8 cellular contexts compared by ENCODE assay signal in genomic region chr17:78759203-78759968, GRCh38. TPM values are rescaled to one million over a fixed set of nuclear protein-coding genes. Genes with fewer than 3 reads are reported as not detected.
DNase-seq lines count a peak whose midpoint lies in the region; ATAC-seq lines count a peak whose summit lies in the region.

No MANE protein-coding gene starts in this region.

- intact Hi-C loops in activated T-helper 1 cell treated with anti-CD3 and anti-CD28 coated beads, Interleukin-12 subunit alpha, Interleukin-12 subunit beta, Interleukin-2, Interleukin-4 antibody, amounts not matched to agents 30 ng/mL and 10 ng/mL and 1 ng/mL, durations not matched to agents 14 hours and 24 hours and 36 hours (cut with micrococcal nuclease): loop anchor here (1.0 kb wide), 2 partner anchors 11 to 12 kb away; no protein-coding TSS in a partner anchor
- intact Hi-C loops in left ventricle myocardium superior (cut with micrococcal nuclease): no loop called here

- peak; percentile 18 for DNase-seq in DMS79 (lab: John Stamatoyannopoulos, UW)
- peak; percentile 69 for DNase-seq in NCI-H774 (lab: John Stamatoyannopoulos, UW)
- peak; percentile 61 for DNase-seq in activated T-helper 1 cell treated with anti-CD3 and anti-CD28 coated beads, Interleukin-12 subunit alpha, Interleukin-12 subunit beta, Interleukin-2, Interleukin-4 antibody, amounts not matched to agents 30 ng/mL and 10 ng/mL and 1 ng/mL, durations not matched to agents 14 hours and 24 hours and 36 hours (ENCODE audit: low spot score)
- DNase-seq in left ventricle myocardium superior: peak; percentile 84
- DNase-seq in D341Med (ENCODE audit: low spot score): no peak
- no peak for DNase-seq in HuH-7 (ENCODE audit: low spot score)

- H3K36me3 Mint-ChIP-seq in activated T-helper 1 cell treated with anti-CD3 and anti-CD28 coated beads, Interleukin-12 subunit alpha, Interleukin-12 subunit beta, Interleukin-2, Interleukin-4 antibody, amounts not matched to agents 30 ng/mL and 10 ng/mL and 1 ng/mL, durations not matched to agents 14 hours and 24 hours and 36 hours (ENCODE audit: low read depth): peaks cover 22% of the 10 kb centered on the region
- H3K36me3 Mint-ChIP-seq in stimulated activated memory B cell treated with anti-CD40 and anti-IgM and Interleukin-4, amounts not matched to agents 10 μg/mL and 1 μg/mL and 100 μg/mL, for 72 hours: peaks cover 12% of the 10 kb centered on the region

- peak overlapping the region; percentile 91 for H3K27ac Mint-ChIP-seq in activated T-helper 1 cell treated with anti-CD3 and anti-CD28 coated beads, Interleukin-12 subunit alpha, Interleukin-12 subunit beta, Interleukin-2, Interleukin-4 antibody, amounts not matched to agents 30 ng/mL and 10 ng/mL and 1 ng/mL, durations not matched to agents 14 hours and 24 hours and 36 hours
- peak overlapping the region; percentile 85 for H3K27ac Mint-ChIP-seq in stimulated activated memory B cell treated with anti-CD40 and anti-IgM and Interleukin-4, amounts not matched to agents 10 μg/mL and 1 μg/mL and 100 μg/mL, for 72 hours

- no peaks in the 10 kb centered on the region for H3K27me3 Mint-ChIP-seq in activated T-helper 1 cell treated with anti-CD3 and anti-CD28 coated beads, Interleukin-12 subunit alpha, Interleukin-12 subunit beta, Interleukin-2, Interleukin-4 antibody, amounts not matched to agents 30 ng/mL and 10 ng/mL and 1 ng/mL, durations not matched to agents 14 hours and 24 hours and 36 hours (ENCODE audit: insufficient read depth)
- H3K27me3 Mint-ChIP-seq in stimulated activated memory B cell treated with anti-CD40 and anti-IgM and Interleukin-4, amounts not matched to agents 10 μg/mL and 1 μg/mL and 100 μg/mL, for 72 hours: no peaks in the 10 kb centered on the region

- ATAC-seq in HG03135 (IDR thresholded peaks at IDR 0.05; ENCODE audit: unreplicated experiment) (peak; percentile 71), left ventricle myocardium superior (peak; percentile 82)
- ATAC-seq in stimulated activated memory B cell treated with anti-CD40 and anti-IgM and Interleukin-4, amounts not matched to agents 10 μg/mL and 1 μg/mL and 100 μg/mL, for 72 hours: peak; percentile 97

- H3K4me1 Mint-ChIP-seq in activated T-helper 1 cell treated with anti-CD3 and anti-CD28 coated beads, Interleukin-12 subunit alpha, Interleukin-12 subunit beta, Interleukin-2, Interleukin-4 antibody, amounts not matched to agents 30 ng/mL and 10 ng/mL and 1 ng/mL, durations not matched to agents 14 hours and 24 hours and 36 hours (ENCODE audit: low read depth): peaks cover 65% of the 10 kb centered on the region
- peaks cover 64% of the 10 kb centered on the region for H3K4me1 Mint-ChIP-seq in stimulated activated memory B cell treated with anti-CD40 and anti-IgM and Interleukin-4, amounts not matched to agents 10 μg/mL and 1 μg/mL and 100 μg/mL, for 72 hours

- H3K9me3 Mint-ChIP-seq in activated T-helper 1 cell treated with anti-CD3 and anti-CD28 coated beads, Interleukin-12 subunit alpha, Interleukin-12 subunit beta, Interleukin-2, Interleukin-4 antibody, amounts not matched to agents 30 ng/mL and 10 ng/mL and 1 ng/mL, durations not matched to agents 14 hours and 24 hours and 36 hours: no peaks in the 10 kb centered on the region
- no peaks in the 10 kb centered on the region for H3K9me3 Mint-ChIP-seq in stimulated activated memory B cell treated with anti-CD40 and anti-IgM and Interleukin-4, amounts not matched to agents 10 μg/mL and 1 μg/mL and 100 μg/mL, for 72 hours

- peak overlapping the region; percentile 61 for H3K4me3 Mint-ChIP-seq in activated T-helper 1 cell treated with anti-CD3 and anti-CD28 coated beads, Interleukin-12 subunit alpha, Interleukin-12 subunit beta, Interleukin-2, Interleukin-4 antibody, amounts not matched to agents 30 ng/mL and 10 ng/mL and 1 ng/mL, durations not matched to agents 14 hours and 24 hours and 36 hours
- H3K4me3 Mint-ChIP-seq in stimulated activated memory B cell treated with anti-CD40 and anti-IgM and Interleukin-4, amounts not matched to agents 10 μg/mL and 1 μg/mL and 100 μg/mL, for 72 hours: peak overlapping the region; percentile 48

RNA-seq across cellular contexts. Expression of gene CYTH1, which starts 22.7 kb away (rescaled TPM):
- total RNA-seq in activated T-helper 1 cell treated with anti-CD3 and anti-CD28 coated beads, Interleukin-12 subunit alpha, Interleukin-12 subunit beta, Interleukin-2, Interleukin-4 antibody, amounts not matched to agents 30 ng/mL and 10 ng/mL and 1 ng/mL, durations not matched to agents 14 hours and 24 hours and 36 hours: 147 TPM in 2 replicates
- total RNA-seq in left ventricle myocardium superior: 38.0 TPM

Comparison
In these comparisons a context has a peak if more than half of its experiments do, and no peak if none do; other contexts are left out.
1. DNase-seq: peak in DMS79 (single experiment), NCI-H774 (single experiment), activated T-helper 1 cell treated with anti-CD3 and anti-CD28 coated beads, Interleukin-12 subunit alpha, Interleukin-12 subunit beta, Interleukin-2, Interleukin-4 antibody, amounts not matched to agents 30 ng/mL and 10 ng/mL and 1 ng/mL, durations not matched to agents 14 hours and 24 hours and 36 hours (single experiment) and left ventricle myocardium superior (single experiment); none in D341Med (single experiment) and HuH-7 (single experiment).
2. Peak in every context shown above with its lines, with median percentiles within 50 percentile points of each other: ATAC-seq.